Comparison of ENCODE assay signal across 8 cellular contexts in genomic region chr1:200150721-200151120, GRCh38.
DNase-seq lines count a peak whose midpoint lies in the region; ATAC-seq and TF ChIP-seq lines count a peak whose summit lies in the region.

No MANE protein-coding gene starts in this region.

- no peak overlapping the region for H3K9ac ChIP-seq in BLaER1 treated with 17β-estradiol and CSF1 and Interleukin-3, amounts not matched to agents 10 nM and 100 nM

- H3K27me3 ChIP-seq in BLaER1 treated with 17β-estradiol and CSF1 and Interleukin-3, amounts not matched to agents 10 nM and 100 nM, result no peaks in the 10 kb centered on the region
- H3K27me3 ChIP-seq in vagina (no peaks in the 10 kb centered on the region), heart right ventricle (no peaks in the 10 kb centered on the region), right atrium auricular region (no peaks in the 10 kb centered on the region)

- no peak for TF ChIP-seq POLR2A in vagina (IDR thresholded peaks at IDR 0.05)

- intact Hi-C loops in vagina (cut with DNase I) (no loop called here), heart right ventricle (cut with DNase I) (no loop called here)

- peaks cover 0 to 10% (median 5%) of the 10 kb centered on the region in 11 experiments; a peak in 8 of 22 replicates for H3K9me3 ChIP-seq in BLaER1 treated with 17β-estradiol and CSF1 and Interleukin-3, amounts not matched to agents 10 nM and 100 nM (replicated peaks in 1 of 11)
- H3K9me3 ChIP-seq in vagina (no peaks in the 10 kb centered on the region), heart right ventricle (no peaks in the 10 kb centered on the region), right atrium auricular region (no peaks in the 10 kb centered on the region)

- H3K27ac ChIP-seq in BLaER1 treated with 17β-estradiol and CSF1 and Interleukin-3, amounts not matched to agents 10 nM and 100 nM, result no peak overlapping the region
- H3K27ac ChIP-seq in vagina (no peak overlapping the region), heart right ventricle (no peak overlapping the region), right atrium auricular region (no peak overlapping the region)

- peak overlapping the region; percentile 2 to 52 (median 18); a peak in 13 of 22 replicates for H3K4me2 ChIP-seq in BLaER1 treated with 17β-estradiol and CSF1 and Interleukin-3, amounts not matched to agents 10 nM and 100 nM

- peak; percentile 37 for ATAC-seq in GM19452 (IDR thresholded peaks at IDR 0.05; ENCODE audit: unreplicated experiment)
- ATAC-seq in heart right ventricle, result no peak

- H3K36me3 ChIP-seq in BLaER1 treated with 17β-estradiol and CSF1 and Interleukin-3, amounts not matched to agents 10 nM and 100 nM, result no peaks in the 10 kb centered on the region
- H3K36me3 ChIP-seq in vagina, result no peaks in the 10 kb centered on the region
- no peaks in the 10 kb centered on the region for H3K36me3 ChIP-seq in heart right ventricle
- H3K36me3 ChIP-seq in right atrium auricular region, result no peaks in the 10 kb centered on the region

- DNase-seq in HUDEP-2 (lab: John Stamatoyannopoulos, UW; ENCODE audit: unreplicated experiment in 76 of 76), result peak in 68 of 76 experiments; percentile 3 to 84 (median 46)
- DNase-seq in astrocyte of the hippocampus (ENCODE audit: low read depth, low spot score), result peak; percentile 61
- peak; percentile 22 for DNase-seq in retina
- DNase-seq in vagina (ENCODE audit: extremely low spot score in 2 of 2), result no peak
- no peak for DNase-seq in heart right ventricle
- no peak for DNase-seq in right atrium auricular region (ENCODE audit: low spot score)

- no peaks in the 10 kb centered on the region for H4K20me1 ChIP-seq in BLaER1 treated with 17β-estradiol and CSF1 and Interleukin-3, amounts not matched to agents 10 nM and 100 nM

- H3K4me1 ChIP-seq in BLaER1 treated with 17β-estradiol and CSF1 and Interleukin-3, amounts not matched to agents 10 nM and 100 nM, result peaks cover 22 to 50% (median 28%) of the 10 kb centered on the region in 10 experiments
- H3K4me1 ChIP-seq in vagina (no peaks in the 10 kb centered on the region), heart right ventricle (peaks cover 0 to 31% (median 0%) of the 10 kb centered on the region in 9 donors), right atrium auricular region (no peaks in the 10 kb centered on the region)

- no peak for TF ChIP-seq CTCF in vagina (IDR thresholded peaks at IDR 0.05)
- TF ChIP-seq CTCF in heart right ventricle (IDR thresholded peaks at IDR 0.05), result no peak
- TF ChIP-seq CTCF in right atrium auricular region (IDR thresholded peaks at IDR 0.05), result no peak

- H3K4me3 ChIP-seq in BLaER1 treated with 17β-estradiol and CSF1 and Interleukin-3, amounts not matched to agents 10 nM and 100 nM, result no peak overlapping the region
- H3K4me3 ChIP-seq in vagina, result no peak overlapping the region
- H3K4me3 ChIP-seq in heart right ventricle, result no peak overlapping the region
- no peak overlapping the region for H3K4me3 ChIP-seq in right atrium auricular region

- 76 to 81% methylated on average over 4 of the region's 4 CpGs for WGBS in heart right ventricle, 2 donors

Comparison
In these comparisons a context has a peak if more than half of its experiments do, and no peak if none do; other contexts are left out.
1. DNase-seq: peak in HUDEP-2 (68 of 76), astrocyte of the hippocampus (single experiment) and retina (single experiment); none in vagina (0 of 2), heart right ventricle (0 of 2) and right atrium auricular region (single experiment).